1 cellular context compared by ENCODE assay signal in genomic region chr9:104982543-104982942, GRCh38.
TF ChIP-seq lines count a peak whose summit lies in the region.

No MANE protein-coding gene starts in this region.

TF ChIP-seq in K562, 482 proteins besides CTCF, POLR2A, EP300 and RAD21 (continued from another document):
- TF ChIP-seq HBP1 (CRISPR knock-in tag; IDR thresholded peaks at IDR 0.05) (no peak), TCF3 (CRISPR knock-in tag; IDR thresholded peaks at IDR 0.05) (peak; percentile 68), JUN (IDR thresholded peaks at IDR 0.05; ENCODE audit: borderline replicate concordance, low read depth, low read length) (no peak), JUN (CRISPR knock-in tag; IDR thresholded peaks at IDR 0.05; ENCODE audit: borderline replicate concordance) (no peak), NFIC (IDR thresholded peaks at IDR 0.05) (peak; percentile 25; the same call in 1 of the 2 replicates), RCOR1 (IDR thresholded peaks at IDR 0.05; ENCODE audit: borderline replicate concordance in 1 of 2, low read depth in 2 of 2, low read length in 2 of 2) (0 out of 4 replicates have a peak, but pooled peaks of 1 of the 2 experiments have one; percentile 12), ZNF134 (CRISPR knock-in tag; conservative IDR thresholded peaks at IDR 0.05) (no peak), ZNF347 (CRISPR knock-in tag; IDR thresholded peaks at IDR 0.05; ENCODE audit: low read depth) (no peak), ESRRB (CRISPR knock-in tag; IDR thresholded peaks at IDR 0.05; ENCODE audit: borderline replicate concordance) (no peak), KHSRP (IDR thresholded peaks at IDR 0.05) (no peak), TEAD4 (IDR thresholded peaks at IDR 0.05; ENCODE audit: low read length) (peak; percentile 70), TEAD4 (CRISPR knock-in tag; IDR thresholded peaks at IDR 0.05; ENCODE audit: borderline replicate concordance) (no peak)
- TF ChIP-seq, protein P1, sequence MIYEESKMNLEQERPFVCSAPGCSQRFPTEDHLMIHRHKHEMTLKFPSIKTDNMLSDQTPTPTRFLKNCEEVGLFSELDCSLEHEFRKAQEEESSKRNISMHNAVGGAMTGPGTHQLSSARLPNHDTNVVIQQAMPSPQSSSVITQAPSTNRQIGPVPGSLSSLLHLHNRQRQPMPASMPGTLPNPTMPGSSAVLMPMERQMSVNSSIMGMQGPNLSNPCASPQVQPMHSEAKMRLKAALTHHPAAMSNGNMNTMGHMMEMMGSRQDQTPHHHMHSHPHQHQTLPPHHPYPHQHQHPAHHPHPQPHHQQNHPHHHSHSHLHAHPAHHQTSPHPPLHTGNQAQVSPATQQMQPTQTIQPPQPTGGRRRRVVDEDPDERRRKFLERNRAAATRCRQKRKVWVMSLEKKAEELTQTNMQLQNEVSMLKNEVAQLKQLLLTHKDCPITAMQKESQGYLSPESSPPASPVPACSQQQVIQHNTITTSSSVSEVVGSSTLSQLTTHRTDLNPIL (CRISPR knock-in tag; IDR thresholded peaks at IDR 0.05) = no peak
TF ChIP-seq in K562: peak in this region for 8.
